In the genomic region with DNA sequence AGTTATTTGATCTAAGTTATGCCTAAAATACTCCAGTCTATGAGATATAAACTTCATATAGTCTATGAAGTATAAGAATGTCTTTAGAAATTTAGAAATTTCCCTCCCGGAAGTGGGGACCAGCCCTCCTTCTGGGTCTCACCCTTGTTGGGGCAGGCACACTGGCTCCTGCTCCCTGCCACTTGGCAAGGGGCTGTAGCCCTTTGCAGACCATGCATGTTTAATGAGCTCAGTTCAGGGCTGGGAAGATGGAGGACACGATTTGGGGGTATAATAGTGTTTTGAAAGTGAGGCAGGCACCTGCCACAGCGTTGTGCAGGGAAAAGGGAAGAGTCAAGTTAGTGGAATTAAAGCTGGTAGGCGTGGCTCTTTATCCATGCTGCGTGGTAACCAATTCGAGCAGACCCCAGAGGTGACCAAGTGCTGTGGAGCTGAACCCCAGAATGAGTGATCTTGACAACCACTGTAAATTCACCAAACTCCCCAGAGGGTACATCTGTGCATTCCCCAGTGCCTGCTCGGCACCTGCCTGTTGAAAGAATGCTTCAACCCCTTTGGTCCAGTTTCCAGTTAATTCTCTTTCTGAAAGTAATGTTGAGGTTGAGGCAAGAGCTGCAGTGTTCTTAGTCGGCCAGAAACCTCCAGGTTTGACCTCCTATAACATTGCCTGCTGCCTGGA, we compare ENCODE assay signal across 16 cellular contexts.
DNase-seq lines count a peak whose midpoint lies in the region; ATAC-seq and TF ChIP-seq lines count a peak whose summit lies in the region.
"Had no signal": no experiment of that assay in that cellular context is flagged by ENCODE, and none has a peak within 500 bp of the region (broad histone marks: within the 10 kb centered on the region; RNA-seq: fewer than 3 reads in every experiment).

No MANE protein-coding gene starts in this region.

- H3K9me3 ChIP-seq in cardiac muscle cell (ENCODE audit: low read depth) (no peaks in the 10 kb centered on the region), right atrium auricular region (no peaks in the 10 kb centered on the region), GM23248 (ENCODE audit: low read depth) (no peaks in the 10 kb centered on the region)

- ATAC-seq in HG03108 (IDR thresholded peaks at IDR 0.05; ENCODE audit: unreplicated experiment) = peak; percentile 64
- ATAC-seq in activated B cell treated with CpG ODN at 0.5 μM for 24 hours (ENCODE audit: low read depth) = peak; percentile 96

- POLR2A ChIA-PET in activated B cell treated with CpG ODN at 0.5 μM for 24 hours (lab: Charles Lee) = interaction anchor here (0.6 to 2.8 kb wide), 9 partner anchors 16 to 150 kb away, joined by 3 to 30 read pairs (median 6); a partner anchor contains a TSS

- H4K20me1 ChIP-seq in GM23248 (ENCODE audit: insufficient read depth) = no peaks in the 10 kb centered on the region

- no peaks in the 10 kb centered on the region for H3K9me2 ChIP-seq in GM23248 (ENCODE audit: insufficient read depth)

- no peak overlapping the region for H3K4me2 ChIP-seq in GM23248 (ENCODE audit: unreplicated experiment)

- H3K4me1 Mint-ChIP-seq in activated B cell treated with CpG ODN at 0.5 μM for 24 hours (peaks cover 33% of the 10 kb centered on the region), immature natural killer cell (peaks cover 3 to 15% of the 10 kb centered on the region in 2 donors)

- 77 to 81% methylated on average over 8 of the region's 8 CpGs for WGBS in GM23248 (ENCODE audit: low coverage in 1 of 2, low lambda C conversion rate in 2 of 2, missing lambda C conversion rate in 2 of 2), 2 experiments

- 0 out of 2 replicates have a peak, but pooled peaks cover 6% of the 10 kb centered on the region for H3F3A ChIP-seq in GM23248 (ENCODE audit: insufficient read depth)

- no peak for TF ChIP-seq CTCF in cardiac muscle cell (IDR thresholded peaks at IDR 0.05; ENCODE audit: low read depth, low read length)
- no peak for TF ChIP-seq CTCF in right atrium auricular region (IDR thresholded peaks at IDR 0.05)
- TF ChIP-seq CTCF in activated B cell treated with CpG ODN at 0.5 μM for 24 hours (IDR thresholded peaks at IDR 0.05) = no peak

- peaks cover 63% of the 10 kb centered on the region for H3K36me3 Mint-ChIP-seq in activated B cell treated with CpG ODN at 0.5 μM for 24 hours (ENCODE audit: low read depth)
- H3K36me3 Mint-ChIP-seq in immature natural killer cell = peaks cover 11 to 32% (median 15%) of the 10 kb centered on the region in 3 donors

- no peak overlapping the region for H3K9ac ChIP-seq in GM23248

- intact Hi-C loops in activated B cell treated with CpG ODN at 0.5 μM for 24 hours (cut with micrococcal nuclease) = loop anchor here (1.0 kb wide), 3 partner anchors 18 to 95 kb away; a partner anchor contains a TSS

- H3K4me3 ChIP-seq in cardiac muscle cell (no peak overlapping the region), right atrium auricular region (no peak overlapping the region), GM23248 (no peak overlapping the region)

- H2AFZ ChIP-seq in GM23248 = no peak overlapping the region

- DNase-seq in cardiac muscle cell (ENCODE audit: low read depth in 1 of 2, low spot score in 1 of 2) (no peak), right atrium auricular region (ENCODE audit: low spot score) (no peak), activated B cell treated with CpG ODN at 0.5 μM for 24 hours (peak; percentile 22), GM23248 (no peak), immature natural killer cell (no peak), NCI-H446 (lab: John Stamatoyannopoulos, UW) (no peak), cerebellum (ENCODE audit: low spot score) (no peak)
- DNase-seq: 8988T, H7, IMR-90, NCI-H1417 treated with DMSO at 0.1 percent for 48 hours, NCI-H2029, NCI-H2171 treated with DMSO at 0.1 percent for 48 hours, NCI-H510A treated with DMSO at 0.1 percent for 48 hours, RPMI8226 had no signal

- H3K9me3 Mint-ChIP-seq in activated B cell treated with CpG ODN at 0.5 μM for 24 hours (no peaks in the 10 kb centered on the region), immature natural killer cell (no peaks in the 10 kb centered on the region)

- H3K79me2 ChIP-seq in GM23248 (ENCODE audit: insufficient read depth) = no peaks in the 10 kb centered on the region

- H3K4me3 Mint-ChIP-seq in activated B cell treated with CpG ODN at 0.5 μM for 24 hours = peak overlapping the region; percentile 15
- no peak overlapping the region for H3K4me3 Mint-ChIP-seq in immature natural killer cell

- CTCF ChIA-PET in activated B cell treated with CpG ODN at 0.5 μM for 24 hours (lab: Charles Lee) = interaction anchor here (1.3 to 1.4 kb wide), 2 partner anchors 84 to 94 kb away, joined by 3 to 5 read pairs; a partner anchor contains a TSS

- no peaks in the 10 kb centered on the region for H3K27me3 Mint-ChIP-seq in activated B cell treated with CpG ODN at 0.5 μM for 24 hours
- H3K27me3 Mint-ChIP-seq in immature natural killer cell (ENCODE audit: low read depth in 3 of 3) = peaks cover 0 to 6% (median 1%) of the 10 kb centered on the region in 3 donors

- in situ Hi-C loops in GM23248 (cut with MboI) = no loop called here

- H3K27me3 ChIP-seq in cardiac muscle cell (no peaks in the 10 kb centered on the region), right atrium auricular region (no peaks in the 10 kb centered on the region), GM23248 (replicated peaks; ENCODE audit: insufficient read depth) (no peaks in the 10 kb centered on the region)

- H3K27ac Mint-ChIP-seq in activated B cell treated with CpG ODN at 0.5 μM for 24 hours (peak overlapping the region; percentile 54), immature natural killer cell (peak overlapping the region in 1 of 6 donors; percentile 53)

- H3K27ac ChIP-seq in cardiac muscle cell = peak overlapping the region; percentile 92
- no peak overlapping the region for H3K27ac ChIP-seq in right atrium auricular region
- H3K27ac ChIP-seq in GM23248 = no peak overlapping the region

- H3K4me1 ChIP-seq in cardiac muscle cell (ENCODE audit: low read depth) (peaks cover 19% of the 10 kb centered on the region), right atrium auricular region (peaks cover 0 to 10% of the 10 kb centered on the region in 2 donors), GM23248 (ENCODE audit: insufficient read depth) (no peaks in the 10 kb centered on the region)

- H3K36me3 ChIP-seq in cardiac muscle cell (no peaks in the 10 kb centered on the region), right atrium auricular region (no peaks in the 10 kb centered on the region), GM23248 (ENCODE audit: low read depth) (no peaks in the 10 kb centered on the region)
